In the genomic region with DNA sequence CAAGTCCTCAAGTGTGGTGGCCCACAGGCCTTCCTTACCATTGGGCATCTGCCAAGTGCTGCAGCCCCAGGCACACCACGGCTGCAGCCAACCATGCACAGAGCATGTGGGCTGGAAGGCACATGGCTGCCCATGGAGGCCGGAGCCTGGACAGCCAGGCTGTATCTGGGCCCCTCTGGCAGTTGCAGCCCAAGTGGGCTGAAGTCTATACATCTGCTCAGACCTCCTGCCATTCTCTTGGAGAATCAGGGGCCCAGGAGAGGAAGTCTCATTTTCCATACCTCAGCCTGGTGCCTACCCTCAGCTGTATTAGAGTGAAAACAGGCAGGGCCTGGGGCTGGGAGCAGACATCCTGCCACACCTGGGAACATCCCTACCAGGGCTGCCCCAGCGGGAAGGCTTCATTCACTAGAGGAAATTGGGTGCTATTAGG, we compare ENCODE assay signal across 33 cellular contexts. TPM values are rescaled to one million over a fixed set of nuclear protein-coding genes. Genes with fewer than 3 reads are reported as not detected.
DNase-seq lines count a peak whose midpoint lies in the region; ATAC-seq, FAIRE-seq and TF ChIP-seq lines count a peak whose summit lies in the region.
"Had no signal": no experiment of that assay in that cellular context is flagged by ENCODE, and none has a peak within 500 bp of the region (broad histone marks: within the 10 kb centered on the region; RNA-seq: fewer than 3 reads in every experiment).

No MANE protein-coding gene starts in this region.

- H3K9me3 ChIP-seq in BE2C (no peaks in the 10 kb centered on the region), kidney (ENCODE audit: control insufficient read depth in 1 of 2, low read length in 2 of 2) (peaks cover 0 to 6% of the 10 kb centered on the region in 2 donors), tibial nerve (peaks cover 0 to 16% (median 6%) of the 10 kb centered on the region in 4 donors), lower lobe of right lung (peaks cover 13% of the 10 kb centered on the region)
- H3K9me3 ChIP-seq: HAP-1 had no signal

- no peak for TF ChIP-seq EP300 in tibial nerve (IDR thresholded peaks at IDR 0.05)

- H3K4me3 ChIP-seq in BE2C (ENCODE audit: low read depth, low read length) (no peak overlapping the region), kidney (ENCODE audit: low read length in 2 of 2) (no peak overlapping the region), tibial nerve (no peak overlapping the region), lower lobe of right lung (no peak overlapping the region)
- H3K4me3 ChIP-seq: A549, GM12878, HAP-1, neural progenitor cell, sigmoid colon, stomach had no signal

- intact Hi-C loops in kidney (cut with DNase I) (no loop called here), lower lobe of right lung (cut with DNase I) (no loop called here)

- TF ChIP-seq POLR2A in tibial nerve (IDR thresholded peaks at IDR 0.05): no peak

- no peak for TF ChIP-seq CTCF in BE2C (IDR thresholded peaks at IDR 0.05; ENCODE audit: low read depth, low read length)
- no peak for TF ChIP-seq CTCF in kidney (IDR thresholded peaks at IDR 0.05; ENCODE audit: borderline replicate concordance, extremely low read depth, insufficient read depth)
- no peak for TF ChIP-seq CTCF in tibial nerve (IDR thresholded peaks at IDR 0.05)
- no peak for TF ChIP-seq CTCF in lower lobe of right lung (IDR thresholded peaks at IDR 0.05)

- H3K27ac ChIP-seq in kidney (ENCODE audit: low read depth in 2 of 2, low read length in 2 of 2) (no peak overlapping the region), tibial nerve (no peak overlapping the region), lower lobe of right lung (no peak overlapping the region)
- H3K27ac ChIP-seq: A549, KMS-11, neural progenitor cell, sigmoid colon, stomach had no signal

- FAIRE-seq in kidney (lab: Jason Lieb, UNC): no peak
- FAIRE-seq: A549, endometrium, GM12878 had no signal

- H3K4me1 ChIP-seq in BE2C: no peaks in the 10 kb centered on the region; the same call in 1 of the 2 replicates
- H3K4me1 ChIP-seq in kidney (ENCODE audit: control insufficient read depth in 1 of 2, insufficient read depth in 1 of 2, low read depth in 1 of 2, low read length in 2 of 2): peaks cover 0 to 3% of the 10 kb centered on the region in 2 donors
- H3K4me1 ChIP-seq in tibial nerve: no peaks in the 10 kb centered on the region
- no peaks in the 10 kb centered on the region for H3K4me1 ChIP-seq in lower lobe of right lung
- H3K4me1 ChIP-seq: A549, HAP-1, neural progenitor cell, sigmoid colon, stomach had no signal

- DNase-seq in BE2C (peak; percentile 43), RPMI7951 (ENCODE audit: low read depth) (peak; percentile 70), kidney (peak; percentile 40), renal cortical epithelial cell (ENCODE audit: low read depth) (peak; percentile 33), AG08396 (ENCODE audit: low spot score) (no peak), tibial nerve (ENCODE audit: low spot score in 2 of 2) (no peak), lower lobe of right lung (no peak)
- no peak for DNase-seq in activated CD4-positive, CD25-positive, alpha-beta regulatory T cell (lab: John Stamatoyannopoulos, UW)
- DNase-seq: activated CD4-positive, alpha-beta T cell treated with anti-CD3 and anti-CD28 coated beads for 1 hour; activated CD8-positive, alpha-beta T cell treated with anti-CD3 and anti-CD28 coated beads for 36 hours; activated naive CD4-positive, alpha-beta T cell treated with anti-CD3 and anti-CD28 coated beads, Interleukin-2, amount 50 U/mL, for 16 hours; activated T-cell treated with anti-CD3 and anti-CD28 coated beads for 4 hours; amniotic stem cell; CD8-positive, alpha-beta memory T cell; cerebellar nuclear complex; DMS 273 treated with DMSO at 0.1 percent for 48 hours; hippocampal formation; left colon; NCI-H1417; NCI-H2029; NCI-H510A treated with DMSO at 0.1 percent for 48 hours; SHP77; sigmoid colon; stimulated activated CD4-positive, alpha-beta T cell treated with anti-CD3 and anti-CD28 coated beads, Interleukin-4, amount 100 ng/mL, for 1 hour; stomach had no signal

- 83 to 85% methylated on average over 3 of the region's 3 CpGs for WGBS in tibial nerve, 2 donors

- H3K36me3 ChIP-seq in BE2C: no peaks in the 10 kb centered on the region
- no peaks in the 10 kb centered on the region for H3K36me3 ChIP-seq in kidney (ENCODE audit: control insufficient read depth in 1 of 2, insufficient read depth in 2 of 2, low read length in 2 of 2)
- no peaks in the 10 kb centered on the region for H3K36me3 ChIP-seq in tibial nerve
- no peaks in the 10 kb centered on the region for H3K36me3 ChIP-seq in lower lobe of right lung
- H3K36me3 ChIP-seq: HAP-1, neural progenitor cell, sigmoid colon, stomach had no signal

- H3K27me3 ChIP-seq in BE2C (no peaks in the 10 kb centered on the region), tibial nerve (no peaks in the 10 kb centered on the region), lower lobe of right lung (ENCODE audit: low read depth) (no peaks in the 10 kb centered on the region)
- H3K27me3 ChIP-seq: neural progenitor cell, sigmoid colon had no signal

- no peak overlapping the region for H3K9ac ChIP-seq in kidney (ENCODE audit: low read length in 2 of 2)
- H3K9ac ChIP-seq: KMS-11, neural progenitor cell had no signal

- ATAC-seq in lower lobe of right lung: no peak
- ATAC-seq: A549; activated CD8-positive, alpha-beta T cell treated with anti-CD3 and anti-CD28 coated beads for 36 hours; GM12878; left colon had no signal

RNA-seq across cellular contexts. Expression of a gene that starts 47.9 kb away (rescaled TPM):
- not detected for polyA plus RNA-seq in BE2C (2012; ENCODE audit: insufficient read depth, insufficient read length, low read depth)
- total RNA-seq in RPMI7951 (2014; rRNA removed; shearing (Covaris generic)): 0.39 and 0.48 TPM in 2 replicates
- total RNA-seq in kidney (169 TPM), renal cortical epithelial cell (0.69 and 1.0 TPM in 2 replicates), tibial nerve (10 to 100 TPM in 3 of 4 donors, 1 to 10 TPM in 1; 8.8 to 22.9 (median 12.2) TPM), lower lobe of right lung (204 TPM)
- 27.2 TPM for polyA plus RNA-seq in kidney (ENCODE audit: insufficient read depth, low read depth, low replicate concordance)
- total RNA-seq: activated CD8-positive, alpha-beta T cell treated with anti-CD3 and anti-CD28 coated beads for 36 hours; activated T-helper 2 cell treated with anti-CD3 and anti-CD28 coated beads, Interferon-gamma antibody, Interleukin-2, Interleukin-4, amounts not matched to agents 10 μg/mL and 5 μg/mL and 100 μg/mL, durations not matched to agents 14 hours and 24 hours and 36 hours; CD8-positive, alpha-beta memory T cell; T-helper 2 cell treated with Interferon-gamma antibody and Interleukin-4, amounts not matched to agents 100 ng/mL and 5 ng/mL, for 36 hours had no signal
- polyA plus RNA-seq: CD8-positive, alpha-beta memory T cell; GM12878 had no signal

Comparison
In these comparisons a context has a peak if more than half of its experiments do, and no peak if none do; other contexts are left out.
1. DNase-seq: peak in BE2C (single experiment), RPMI7951 (single experiment), kidney (single experiment) and renal cortical epithelial cell (single experiment); none in AG08396 (single experiment), activated CD4-positive, CD25-positive, alpha-beta regulatory T cell (0 of 4), tibial nerve (0 of 2) and lower lobe of right lung (single experiment).